1 cellular context compared by ENCODE assay signal in the genomic region with DNA sequence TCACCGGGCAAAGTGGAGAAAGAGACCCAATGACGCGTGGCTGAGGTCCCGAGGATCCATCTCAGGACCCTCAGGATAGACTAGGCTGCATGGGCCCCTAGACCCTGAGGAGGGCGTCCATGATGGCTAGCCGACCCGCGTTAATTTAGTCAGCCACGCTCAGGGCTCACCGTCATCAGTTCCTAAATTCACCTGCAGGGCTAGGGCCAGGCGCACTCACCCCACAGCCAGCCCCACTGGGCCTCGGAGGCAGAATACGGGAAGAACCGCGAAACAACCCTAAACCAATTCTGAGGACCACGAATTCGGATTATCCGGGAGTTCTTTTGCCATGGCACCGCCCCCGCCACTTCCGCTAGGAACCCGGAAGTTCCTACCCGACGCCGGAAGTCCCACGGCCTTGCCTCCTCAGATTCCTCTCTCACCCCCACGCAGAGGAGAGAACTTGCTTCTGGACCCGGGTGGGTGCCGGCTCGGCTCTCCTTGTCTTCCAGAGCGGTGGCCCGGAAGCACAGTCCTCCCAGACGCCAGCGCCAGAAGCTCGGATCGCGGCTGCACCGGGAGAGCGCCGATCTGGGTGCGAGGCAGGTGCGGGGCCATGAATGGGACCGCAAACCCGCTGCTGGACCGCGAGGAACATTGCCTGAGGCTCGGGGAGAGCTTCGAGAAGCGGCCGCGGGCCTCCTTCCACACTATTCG.
TF ChIP-seq lines count a peak whose summit lies in the region.

A gene (plus strand): TSS at position 417 of the 699 bp plus-strand sequence. CDS start 182 bp downstream, at position 599.
A gene with protein sequence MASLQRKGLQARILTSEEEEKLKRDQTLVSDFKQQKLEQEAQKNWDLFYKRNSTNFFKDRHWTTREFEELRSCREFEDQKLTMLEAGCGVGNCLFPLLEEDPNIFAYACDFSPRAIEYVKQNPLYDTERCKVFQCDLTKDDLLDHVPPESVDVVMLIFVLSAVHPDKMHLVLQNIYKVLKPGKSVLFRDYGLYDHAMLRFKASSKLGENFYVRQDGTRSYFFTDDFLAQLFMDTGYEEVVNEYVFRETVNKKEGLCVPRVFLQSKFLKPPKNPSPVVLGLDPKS (minus strand): TSS at position 363 of the 699 bp plus-strand sequence. CDS start 1,033 bp downstream, outside the sequence.

TF ChIP-seq in GM23338, 12 proteins besides CTCF, POLR2A, EP300 and RAD21 (continued from another document):
- TF ChIP-seq, protein P1, sequence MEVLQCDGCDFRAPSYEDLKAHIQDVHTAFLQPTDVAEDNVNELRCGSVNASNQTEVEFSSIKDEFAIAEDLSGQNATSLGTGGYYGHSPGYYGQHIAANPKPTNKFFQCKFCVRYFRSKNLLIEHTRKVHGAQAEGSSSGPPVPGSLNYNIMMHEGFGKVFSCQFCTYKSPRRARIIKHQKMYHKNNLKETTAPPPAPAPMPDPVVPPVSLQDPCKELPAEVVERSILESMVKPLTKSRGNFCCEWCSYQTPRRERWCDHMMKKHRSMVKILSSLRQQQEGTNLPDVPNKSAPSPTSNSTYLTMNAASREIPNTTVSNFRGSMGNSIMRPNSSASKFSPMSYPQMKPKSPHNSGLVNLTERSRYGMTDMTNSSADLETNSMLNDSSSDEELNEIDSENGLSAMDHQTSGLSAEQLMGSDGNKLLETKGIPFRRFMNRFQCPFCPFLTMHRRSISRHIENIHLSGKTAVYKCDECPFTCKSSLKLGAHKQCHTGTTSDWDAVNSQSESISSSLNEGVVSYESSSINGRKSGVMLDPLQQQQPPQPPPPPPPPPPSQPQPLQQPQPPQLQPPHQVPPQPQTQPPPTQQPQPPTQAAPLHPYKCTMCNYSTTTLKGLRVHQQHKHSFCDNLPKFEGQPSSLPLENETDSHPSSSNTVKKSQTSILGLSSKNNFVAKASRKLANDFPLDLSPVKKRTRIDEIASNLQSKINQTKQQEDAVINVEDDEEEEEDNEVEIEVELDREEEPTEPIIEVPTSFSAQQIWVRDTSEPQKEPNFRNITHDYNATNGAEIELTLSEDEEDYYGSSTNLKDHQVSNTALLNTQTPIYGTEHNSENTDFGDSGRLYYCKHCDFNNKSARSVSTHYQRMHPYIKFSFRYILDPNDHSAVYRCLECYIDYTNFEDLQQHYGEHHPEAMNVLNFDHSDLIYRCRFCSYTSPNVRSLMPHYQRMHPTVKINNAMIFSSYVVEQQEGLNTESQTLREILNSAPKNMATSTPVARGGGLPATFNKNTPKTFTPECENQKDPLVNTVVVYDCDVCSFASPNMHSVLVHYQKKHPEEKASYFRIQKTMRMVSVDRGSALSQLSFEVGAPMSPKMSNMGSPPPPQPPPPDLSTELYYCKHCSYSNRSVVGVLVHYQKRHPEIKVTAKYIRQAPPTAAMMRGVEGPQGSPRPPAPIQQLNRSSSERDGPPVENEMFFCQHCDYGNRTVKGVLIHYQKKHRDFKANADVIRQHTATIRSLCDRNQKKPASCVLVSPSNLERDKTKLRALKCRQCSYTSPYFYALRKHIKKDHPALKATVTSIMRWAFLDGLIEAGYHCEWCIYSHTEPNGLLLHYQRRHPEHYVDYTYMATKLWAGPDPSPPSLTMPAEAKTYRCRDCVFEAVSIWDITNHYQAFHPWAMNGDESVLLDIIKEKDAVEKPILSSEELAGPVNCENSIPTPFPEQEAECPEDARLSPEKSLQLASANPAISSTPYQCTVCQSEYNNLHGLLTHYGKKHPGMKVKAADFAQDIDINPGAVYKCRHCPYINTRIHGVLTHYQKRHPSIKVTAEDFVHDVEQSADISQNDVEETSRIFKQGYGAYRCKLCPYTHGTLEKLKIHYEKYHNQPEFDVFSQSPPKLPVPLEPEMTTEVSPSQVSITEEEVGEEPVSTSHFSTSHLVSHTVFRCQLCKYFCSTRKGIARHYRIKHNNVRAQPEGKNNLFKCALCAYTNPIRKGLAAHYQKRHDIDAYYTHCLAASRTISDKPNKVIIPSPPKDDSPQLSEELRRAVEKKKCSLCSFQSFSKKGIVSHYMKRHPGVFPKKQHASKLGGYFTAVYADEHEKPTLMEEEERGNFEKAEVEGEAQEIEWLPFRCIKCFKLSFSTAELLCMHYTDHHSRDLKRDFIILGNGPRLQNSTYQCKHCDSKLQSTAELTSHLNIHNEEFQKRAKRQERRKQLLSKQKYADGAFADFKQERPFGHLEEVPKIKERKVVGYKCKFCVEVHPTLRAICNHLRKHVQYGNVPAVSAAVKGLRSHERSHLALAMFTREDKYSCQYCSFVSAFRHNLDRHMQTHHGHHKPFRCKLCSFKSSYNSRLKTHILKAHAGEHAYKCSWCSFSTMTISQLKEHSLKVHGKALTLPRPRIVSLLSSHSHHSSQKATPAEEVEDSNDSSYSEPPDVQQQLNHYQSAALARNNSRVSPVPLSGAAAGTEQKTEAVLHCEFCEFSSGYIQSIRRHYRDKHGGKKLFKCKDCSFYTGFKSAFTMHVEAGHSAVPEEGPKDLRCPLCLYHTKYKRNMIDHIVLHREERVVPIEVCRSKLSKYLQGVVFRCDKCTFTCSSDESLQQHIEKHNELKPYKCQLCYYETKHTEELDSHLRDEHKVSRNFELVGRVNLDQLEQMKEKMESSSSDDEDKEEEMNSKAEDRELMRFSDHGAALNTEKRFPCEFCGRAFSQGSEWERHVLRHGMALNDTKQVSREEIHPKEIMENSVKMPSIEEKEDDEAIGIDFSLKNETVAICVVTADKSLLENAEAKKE (CRISPR knock-in tag; IDR thresholded peaks at IDR 0.05): no peak
- TF ChIP-seq JUNB (IDR thresholded peaks at IDR 0.05; ENCODE audit: unreplicated experiment) (no peak), POLR2AphosphoS5 (IDR thresholded peaks at IDR 0.05; ENCODE audit: low read depth) (peak; percentile 85), STAT1 (IDR thresholded peaks at IDR 0.05; ENCODE audit: unreplicated experiment) (no peak)
